1 cellular context compared by ENCODE assay signal in the genomic region with DNA sequence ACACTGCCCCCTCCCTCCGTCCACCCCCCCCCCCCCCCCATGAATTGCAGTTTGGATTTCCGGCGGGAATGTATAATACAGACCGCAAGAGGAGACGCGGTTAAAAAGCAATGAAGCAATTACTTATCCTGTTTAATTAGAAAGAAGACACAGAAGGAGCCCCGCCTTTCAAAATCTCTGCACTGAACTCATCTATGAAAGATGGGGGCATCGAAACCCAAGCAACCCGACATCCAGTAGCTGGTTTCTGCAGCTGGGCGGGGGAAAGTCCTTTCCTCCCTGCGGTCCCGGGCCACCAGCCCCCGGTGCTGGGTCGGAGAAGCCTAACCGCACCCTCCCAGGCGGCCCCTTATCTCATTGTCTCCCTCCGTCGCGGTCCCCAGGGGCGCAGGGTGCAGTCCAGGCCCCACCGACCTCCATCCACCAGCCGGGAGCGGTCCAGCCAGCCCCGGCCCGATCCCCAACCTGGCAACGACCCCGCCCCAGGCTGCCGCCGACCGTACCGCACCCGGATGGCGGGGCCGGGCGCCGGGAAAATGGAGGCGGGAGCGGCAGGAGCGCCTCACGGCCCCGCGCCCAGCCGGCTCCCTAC.
TF ChIP-seq lines count a peak whose summit lies in the region.

No MANE protein-coding gene starts in this region.

TF ChIP-seq in HepG2, 621 proteins besides CTCF, POLR2A, EP300 and RAD21 (continued from another document and continues in another):
- TF ChIP-seq, protein P1, sequence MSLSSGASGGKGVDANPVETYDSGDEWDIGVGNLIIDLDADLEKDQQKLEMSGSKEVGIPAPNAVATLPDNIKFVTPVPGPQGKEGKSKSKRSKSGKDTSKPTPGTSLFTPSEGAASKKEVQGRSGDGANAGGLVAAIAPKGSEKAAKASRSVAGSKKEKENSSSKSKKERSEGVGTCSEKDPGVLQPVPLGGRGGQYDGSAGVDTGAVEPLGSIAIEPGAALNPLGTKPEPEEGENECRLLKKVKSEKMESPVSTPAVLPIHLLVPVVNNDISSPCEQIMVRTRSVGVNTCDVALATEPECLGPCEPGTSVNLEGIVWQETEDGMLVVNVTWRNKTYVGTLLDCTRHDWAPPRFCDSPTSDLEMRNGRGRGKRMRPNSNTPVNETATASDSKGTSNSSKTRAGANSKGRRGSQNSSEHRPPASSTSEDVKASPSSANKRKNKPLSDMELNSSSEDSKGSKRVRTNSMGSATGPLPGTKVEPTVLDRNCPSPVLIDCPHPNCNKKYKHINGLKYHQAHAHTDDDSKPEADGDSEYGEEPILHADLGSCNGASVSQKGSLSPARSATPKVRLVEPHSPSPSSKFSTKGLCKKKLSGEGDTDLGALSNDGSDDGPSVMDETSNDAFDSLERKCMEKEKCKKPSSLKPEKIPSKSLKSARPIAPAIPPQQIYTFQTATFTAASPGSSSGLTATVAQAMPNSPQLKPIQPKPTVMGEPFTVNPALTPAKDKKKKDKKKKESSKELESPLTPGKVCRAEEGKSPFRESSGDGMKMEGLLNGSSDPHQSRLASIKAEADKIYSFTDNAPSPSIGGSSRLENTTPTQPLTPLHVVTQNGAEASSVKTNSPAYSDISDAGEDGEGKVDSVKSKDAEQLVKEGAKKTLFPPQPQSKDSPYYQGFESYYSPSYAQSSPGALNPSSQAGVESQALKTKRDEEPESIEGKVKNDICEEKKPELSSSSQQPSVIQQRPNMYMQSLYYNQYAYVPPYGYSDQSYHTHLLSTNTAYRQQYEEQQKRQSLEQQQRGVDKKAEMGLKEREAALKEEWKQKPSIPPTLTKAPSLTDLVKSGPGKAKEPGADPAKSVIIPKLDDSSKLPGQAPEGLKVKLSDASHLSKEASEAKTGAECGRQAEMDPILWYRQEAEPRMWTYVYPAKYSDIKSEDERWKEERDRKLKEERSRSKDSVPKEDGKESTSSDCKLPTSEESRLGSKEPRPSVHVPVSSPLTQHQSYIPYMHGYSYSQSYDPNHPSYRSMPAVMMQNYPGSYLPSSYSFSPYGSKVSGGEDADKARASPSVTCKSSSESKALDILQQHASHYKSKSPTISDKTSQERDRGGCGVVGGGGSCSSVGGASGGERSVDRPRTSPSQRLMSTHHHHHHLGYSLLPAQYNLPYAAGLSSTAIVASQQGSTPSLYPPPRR (CRISPR knock-in tag; IDR thresholded peaks at IDR 0.05; ENCODE audit: borderline replicate concordance): 0 out of 2 replicates have a peak, but pooled peaks have one; percentile 26
- 0 out of 2 replicates have a peak, but pooled peaks have one; percentile 52 for TF ChIP-seq ZNF839 (CRISPR knock-in tag; IDR thresholded peaks at IDR 0.05; ENCODE audit: borderline replicate concordance)
- no peak; the same call in 1 of the 2 replicates for TF ChIP-seq ZNF619 (CRISPR knock-in tag; IDR thresholded peaks at IDR 0.05)
- no peak for TF ChIP-seq HOXA9 (CRISPR knock-in tag; IDR thresholded peaks at IDR 0.05; ENCODE audit: borderline replicate concordance)
- TF ChIP-seq, protein P2, sequence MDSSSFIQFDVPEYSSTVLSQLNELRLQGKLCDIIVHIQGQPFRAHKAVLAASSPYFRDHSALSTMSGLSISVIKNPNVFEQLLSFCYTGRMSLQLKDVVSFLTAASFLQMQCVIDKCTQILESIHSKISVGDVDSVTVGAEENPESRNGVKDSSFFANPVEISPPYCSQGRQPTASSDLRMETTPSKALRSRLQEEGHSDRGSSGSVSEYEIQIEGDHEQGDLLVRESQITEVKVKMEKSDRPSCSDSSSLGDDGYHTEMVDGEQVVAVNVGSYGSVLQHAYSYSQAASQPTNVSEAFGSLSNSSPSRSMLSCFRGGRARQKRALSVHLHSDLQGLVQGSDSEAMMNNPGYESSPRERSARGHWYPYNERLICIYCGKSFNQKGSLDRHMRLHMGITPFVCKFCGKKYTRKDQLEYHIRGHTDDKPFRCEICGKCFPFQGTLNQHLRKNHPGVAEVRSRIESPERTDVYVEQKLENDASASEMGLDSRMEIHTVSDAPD (CRISPR knock-in tag; IDR thresholded peaks at IDR 0.05): no peak
- TF ChIP-seq ZNF441 (CRISPR knock-in tag; IDR thresholded peaks at IDR 0.05; ENCODE audit: borderline replicate concordance): no peak
- TF ChIP-seq HNRNPL (IDR thresholded peaks at IDR 0.05; ENCODE audit: low read depth, low read length): no peak
- TF ChIP-seq ZNF780A (CRISPR knock-in tag; IDR thresholded peaks at IDR 0.05): no peak
- TF ChIP-seq KAT8 (CRISPR knock-in tag; IDR thresholded peaks at IDR 0.05): no peak
- no peak for TF ChIP-seq CEBPB (IDR thresholded peaks at IDR 0.05; ENCODE audit: borderline replicate concordance, low read depth, low read length)
- no peak for TF ChIP-seq ZSCAN31 (CRISPR knock-in tag; IDR thresholded peaks at IDR 0.05; ENCODE audit: low read depth)
- TF ChIP-seq, protein P3, sequence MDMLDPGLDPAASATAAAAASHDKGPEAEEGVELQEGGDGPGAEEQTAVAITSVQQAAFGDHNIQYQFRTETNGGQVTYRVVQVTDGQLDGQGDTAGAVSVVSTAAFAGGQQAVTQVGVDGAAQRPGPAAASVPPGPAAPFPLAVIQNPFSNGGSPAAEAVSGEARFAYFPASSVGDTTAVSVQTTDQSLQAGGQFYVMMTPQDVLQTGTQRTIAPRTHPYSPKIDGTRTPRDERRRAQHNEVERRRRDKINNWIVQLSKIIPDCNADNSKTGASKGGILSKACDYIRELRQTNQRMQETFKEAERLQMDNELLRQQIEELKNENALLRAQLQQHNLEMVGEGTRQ (IDR thresholded peaks at IDR 0.05; ENCODE audit: low read depth, low read length): no peak
- TF ChIP-seq, protein P3 (CRISPR knock-in tag; IDR thresholded peaks at IDR 0.05; ENCODE audit: borderline replicate concordance): no peak
- TF ChIP-seq NRL (CRISPR knock-in tag; IDR thresholded peaks at IDR 0.05; ENCODE audit: borderline replicate concordance): 0 out of 2 replicates have a peak, but pooled peaks have one; percentile 68
- TF ChIP-seq, protein P4, sequence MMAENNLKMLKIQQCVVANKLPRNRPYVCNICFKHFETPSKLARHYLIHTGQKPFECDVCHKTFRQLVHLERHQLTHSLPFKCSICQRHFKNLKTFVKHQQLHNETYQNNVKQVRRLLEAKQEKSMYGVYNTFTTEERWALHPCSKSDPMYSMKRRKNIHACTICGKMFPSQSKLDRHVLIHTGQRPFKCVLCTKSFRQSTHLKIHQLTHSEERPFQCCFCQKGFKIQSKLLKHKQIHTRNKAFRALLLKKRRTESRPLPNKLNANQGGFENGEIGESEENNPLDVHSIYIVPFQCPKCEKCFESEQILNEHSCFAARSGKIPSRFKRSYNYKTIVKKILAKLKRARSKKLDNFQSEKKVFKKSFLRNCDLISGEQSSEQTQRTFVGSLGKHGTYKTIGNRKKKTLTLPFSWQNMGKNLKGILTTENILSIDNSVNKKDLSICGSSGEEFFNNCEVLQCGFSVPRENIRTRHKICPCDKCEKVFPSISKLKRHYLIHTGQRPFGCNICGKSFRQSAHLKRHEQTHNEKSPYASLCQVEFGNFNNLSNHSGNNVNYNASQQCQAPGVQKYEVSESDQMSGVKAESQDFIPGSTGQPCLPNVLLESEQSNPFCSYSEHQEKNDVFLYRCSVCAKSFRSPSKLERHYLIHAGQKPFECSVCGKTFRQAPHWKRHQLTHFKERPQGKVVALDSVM (CRISPR knock-in tag; IDR thresholded peaks at IDR 0.05): no peak
- TF ChIP-seq EHMT2 (IDR thresholded peaks at IDR 0.05; ENCODE audit: borderline replicate concordance, low read depth, low read length): no peak
- no peak for TF ChIP-seq SRY (CRISPR knock-in tag; IDR thresholded peaks at IDR 0.05)
- 0 out of 2 replicates have a peak, but pooled peaks have one; percentile 77 for TF ChIP-seq ZNF678 (CRISPR knock-in tag; IDR thresholded peaks at IDR 0.05)
- TF ChIP-seq, protein P5, sequence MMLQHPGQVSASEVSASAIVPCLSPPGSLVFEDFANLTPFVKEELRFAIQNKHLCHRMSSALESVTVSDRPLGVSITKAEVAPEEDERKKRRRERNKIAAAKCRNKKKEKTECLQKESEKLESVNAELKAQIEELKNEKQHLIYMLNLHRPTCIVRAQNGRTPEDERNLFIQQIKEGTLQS (CRISPR knock-in tag; IDR thresholded peaks at IDR 0.05): 0 out of 2 replicates have a peak, but pooled peaks have one; percentile 15
- TF ChIP-seq BHLHE40 (IDR thresholded peaks at IDR 0.05; ENCODE audit: low read length): no peak
- peak; percentile 73 for TF ChIP-seq YY1 (IDR thresholded peaks at IDR 0.05; ENCODE audit: insufficient read depth, insufficient replicate concordance, low read depth, low read length)
- TF ChIP-seq ZNF556 (CRISPR knock-in tag; IDR thresholded peaks at IDR 0.05; ENCODE audit: borderline replicate concordance): no peak; the same call in 1 of the 2 replicates
- no peak for TF ChIP-seq ZNF3 (CRISPR knock-in tag; IDR thresholded peaks at IDR 0.05)
- TF ChIP-seq ZNF615 (CRISPR knock-in tag; IDR thresholded peaks at IDR 0.05; ENCODE audit: borderline replicate concordance): 0 out of 2 replicates have a peak, but pooled peaks have one; percentile 53
- TF ChIP-seq RNF2 (conservative IDR thresholded peaks at IDR 0.05; ENCODE audit: low read depth): 0 out of 2 replicates have a peak, but pooled peaks have one; percentile 16
- no peak for TF ChIP-seq AGO2 (optimal IDR thresholded peaks at IDR 0.05; ENCODE audit: low read depth, low read length)
- TF ChIP-seq CEBPG (CRISPR knock-in tag; IDR thresholded peaks at IDR 0.05): no peak
- TF ChIP-seq, protein P6, sequence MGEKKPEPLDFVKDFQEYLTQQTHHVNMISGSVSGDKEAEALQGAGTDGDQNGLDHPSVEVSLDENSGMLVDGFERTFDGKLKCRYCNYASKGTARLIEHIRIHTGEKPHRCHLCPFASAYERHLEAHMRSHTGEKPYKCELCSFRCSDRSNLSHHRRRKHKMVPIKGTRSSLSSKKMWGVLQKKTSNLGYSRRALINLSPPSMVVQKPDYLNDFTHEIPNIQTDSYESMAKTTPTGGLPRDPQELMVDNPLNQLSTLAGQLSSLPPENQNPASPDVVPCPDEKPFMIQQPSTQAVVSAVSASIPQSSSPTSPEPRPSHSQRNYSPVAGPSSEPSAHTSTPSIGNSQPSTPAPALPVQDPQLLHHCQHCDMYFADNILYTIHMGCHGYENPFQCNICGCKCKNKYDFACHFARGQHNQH (CRISPR knock-in tag; IDR thresholded peaks at IDR 0.05): no peak
- TF ChIP-seq, protein P7, sequence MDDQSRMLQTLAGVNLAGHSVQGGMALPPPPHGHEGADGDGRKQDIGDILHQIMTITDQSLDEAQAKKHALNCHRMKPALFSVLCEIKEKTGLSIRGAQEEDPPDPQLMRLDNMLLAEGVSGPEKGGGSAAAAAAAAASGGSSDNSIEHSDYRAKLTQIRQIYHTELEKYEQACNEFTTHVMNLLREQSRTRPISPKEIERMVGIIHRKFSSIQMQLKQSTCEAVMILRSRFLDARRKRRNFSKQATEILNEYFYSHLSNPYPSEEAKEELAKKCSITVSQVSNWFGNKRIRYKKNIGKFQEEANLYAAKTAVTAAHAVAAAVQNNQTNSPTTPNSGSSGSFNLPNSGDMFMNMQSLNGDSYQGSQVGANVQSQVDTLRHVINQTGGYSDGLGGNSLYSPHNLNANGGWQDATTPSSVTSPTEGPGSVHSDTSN (CRISPR knock-in tag; IDR thresholded peaks at IDR 0.05; ENCODE audit: borderline replicate concordance): no peak
- TF ChIP-seq ZSCAN12 (CRISPR knock-in tag; IDR thresholded peaks at IDR 0.05): 0 out of 2 replicates have a peak, but pooled peaks have one; percentile 28
- peak; percentile 69; the same call in 1 of the 2 replicates for TF ChIP-seq ZNF768 (CRISPR knock-in tag; IDR thresholded peaks at IDR 0.05)
- TF ChIP-seq ARHGAP35 (CRISPR knock-in tag; IDR thresholded peaks at IDR 0.05; ENCODE audit: borderline replicate concordance): peak; percentile 17; the same call in 1 of the 2 replicates
- TF ChIP-seq KLF12 (CRISPR knock-in tag; IDR thresholded peaks at IDR 0.05; ENCODE audit: borderline replicate concordance): no peak
- 0 out of 2 replicates have a peak, but pooled peaks have one; percentile 8 for TF ChIP-seq ZNF674 (CRISPR knock-in tag; IDR thresholded peaks at IDR 0.05; ENCODE audit: low read depth)
- TF ChIP-seq ZBTB20 (CRISPR knock-in tag; IDR thresholded peaks at IDR 0.05; ENCODE audit: borderline replicate concordance, low read depth): no peak
- TF ChIP-seq SALL2 (CRISPR knock-in tag; IDR thresholded peaks at IDR 0.05): 0 out of 2 replicates have a peak, but pooled peaks have one; percentile 29
- TF ChIP-seq, protein P8, sequence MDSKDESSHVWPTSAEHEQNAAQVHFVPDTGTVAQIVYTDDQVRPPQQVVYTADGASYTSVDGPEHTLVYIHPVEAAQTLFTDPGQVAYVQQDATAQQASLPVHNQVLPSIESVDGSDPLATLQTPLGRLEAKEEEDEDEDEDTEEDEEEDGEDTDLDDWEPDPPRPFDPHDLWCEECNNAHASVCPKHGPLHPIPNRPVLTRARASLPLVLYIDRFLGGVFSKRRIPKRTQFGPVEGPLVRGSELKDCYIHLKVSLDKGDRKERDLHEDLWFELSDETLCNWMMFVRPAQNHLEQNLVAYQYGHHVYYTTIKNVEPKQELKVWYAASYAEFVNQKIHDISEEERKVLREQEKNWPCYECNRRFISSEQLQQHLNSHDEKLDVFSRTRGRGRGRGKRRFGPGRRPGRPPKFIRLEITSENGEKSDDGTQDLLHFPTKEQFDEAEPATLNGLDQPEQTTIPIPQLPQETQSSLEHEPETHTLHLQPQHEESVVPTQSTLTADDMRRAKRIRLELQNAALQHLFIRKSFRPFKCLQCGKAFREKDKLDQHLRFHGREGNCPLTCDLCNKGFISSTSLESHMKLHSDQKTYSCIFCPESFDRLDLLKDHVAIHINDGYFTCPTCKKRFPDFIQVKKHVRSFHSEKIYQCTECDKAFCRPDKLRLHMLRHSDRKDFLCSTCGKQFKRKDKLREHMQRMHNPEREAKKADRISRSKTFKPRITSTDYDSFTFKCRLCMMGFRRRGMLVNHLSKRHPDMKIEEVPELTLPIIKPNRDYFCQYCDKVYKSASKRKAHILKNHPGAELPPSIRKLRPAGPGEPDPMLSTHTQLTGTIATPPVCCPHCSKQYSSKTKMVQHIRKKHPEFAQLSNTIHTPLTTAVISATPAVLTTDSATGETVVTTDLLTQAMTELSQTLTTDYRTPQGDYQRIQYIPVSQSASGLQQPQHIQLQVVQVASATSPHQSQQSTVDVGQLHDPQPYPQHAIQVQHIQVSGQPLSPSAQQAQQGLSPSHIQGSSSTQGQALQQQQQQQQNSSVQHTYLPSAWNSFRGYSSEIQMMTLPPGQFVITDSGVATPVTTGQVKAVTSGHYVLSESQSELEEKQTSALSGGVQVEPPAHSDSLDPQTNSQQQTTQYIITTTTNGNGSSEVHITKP (CRISPR knock-in tag; IDR thresholded peaks at IDR 0.05; ENCODE audit: low read depth): no peak
- TF ChIP-seq RBM22 (optimal IDR thresholded peaks at IDR 0.05; ENCODE audit: low read length): no peak
- no peak for TF ChIP-seq ZNF841 (CRISPR knock-in tag; IDR thresholded peaks at IDR 0.05; ENCODE audit: borderline replicate concordance)
- TF ChIP-seq ZNF446 (CRISPR knock-in tag; IDR thresholded peaks at IDR 0.05): no peak
- TF ChIP-seq JUND (CRISPR knock-in tag; IDR thresholded peaks at IDR 0.05): 0 out of 2 replicates have a peak, but pooled peaks have one; percentile 20
- 0 out of 2 replicates have a peak, but pooled peaks have one; percentile 36 for TF ChIP-seq ZNF274 (CRISPR knock-in tag; IDR thresholded peaks at IDR 0.05)
